1 cellular context compared by ENCODE assay signal in genomic region chr14:59463773-59464650, GRCh38.
TF ChIP-seq lines count a peak whose summit lies in the region.

No MANE protein-coding gene starts in this region.

TF ChIP-seq in GM12878, 131 proteins besides CTCF, POLR2A, EP300 and RAD21:
- TF ChIP-seq CREB1 (IDR thresholded peaks at IDR 0.05; ENCODE audit: low read depth): 0 out of 2 replicates have a peak, but pooled peaks have one; percentile 5
- 0 out of 2 replicates have a peak, but pooled peaks have one; percentile 24 for TF ChIP-seq HDGF (IDR thresholded peaks at IDR 0.05)
- TF ChIP-seq RFX5 (IDR thresholded peaks at IDR 0.05; ENCODE audit: low read depth, low read length): peak; percentile 82
- no peak for TF ChIP-seq SKIL (IDR thresholded peaks at IDR 0.05; ENCODE audit: low read depth, poor library complexity, severe bottlenecking)
- TF ChIP-seq ZNF274 (IDR thresholded peaks at IDR 0.05; ENCODE audit: insufficient read depth, insufficient read length): no peak
- peak in 1 of 2 experiments; percentile 76; a peak in 2 of 4 replicates for TF ChIP-seq BHLHE40 (IDR thresholded peaks at IDR 0.05; ENCODE audit: borderline replicate concordance in 1 of 2, low read depth in 2 of 2, low read length in 1 of 2)
- peak; percentile 33; the same call in 1 of the 2 replicates for TF ChIP-seq CREM (IDR thresholded peaks at IDR 0.05; ENCODE audit: low read depth)
